Comparison of ENCODE assay signal across 19 cellular contexts in the genomic region with DNA sequence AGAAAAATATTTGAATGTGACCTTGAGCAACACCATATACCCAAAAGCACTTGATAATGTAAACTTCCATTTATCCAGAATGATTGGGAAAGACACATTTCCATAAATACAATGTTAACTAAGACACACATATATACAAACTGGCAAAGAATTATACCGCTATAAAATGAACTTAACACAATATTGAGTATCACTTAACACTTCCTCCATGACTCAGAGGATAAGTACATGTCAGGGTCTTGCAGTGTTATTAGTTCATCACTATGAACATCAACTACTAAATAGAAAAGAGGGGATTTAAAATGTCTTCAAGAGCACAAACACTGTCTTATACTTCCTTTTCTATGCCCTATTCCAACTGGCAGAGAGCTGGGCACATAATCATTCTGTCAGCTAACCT. TPM values are rescaled to one million over a fixed set of nuclear protein-coding genes. Genes with fewer than 3 reads are reported as not detected.
DNase-seq lines count a peak whose midpoint lies in the region; ATAC-seq and TF ChIP-seq lines count a peak whose summit lies in the region.
"Had no signal": no experiment of that assay in that cellular context is flagged by ENCODE, and none has a peak within 500 bp of the region (broad histone marks: within the 10 kb centered on the region; RNA-seq: fewer than 3 reads in every experiment).

No MANE protein-coding gene starts in this region.

- H3K4me1 ChIP-seq in Caco-2: peaks cover 22% of the 10 kb centered on the region

- ATAC-seq in GM21515 (IDR thresholded peaks at IDR 0.05; ENCODE audit: unreplicated experiment): no peak
- ATAC-seq in HG03442 (IDR thresholded peaks at IDR 0.05; ENCODE audit: unreplicated experiment): no peak
- no peak for ATAC-seq in GM19397 (IDR thresholded peaks at IDR 0.05; ENCODE audit: unreplicated experiment)

- peaks cover 43% of the 10 kb centered on the region for H3K4me1 Mint-ChIP-seq in Caco-2 (ENCODE audit: low read depth, unreplicated experiment)

- peak overlapping the region; percentile 26 for H3K27ac Mint-ChIP-seq in Caco-2 (ENCODE audit: unreplicated experiment)
- H3K27ac Mint-ChIP-seq: CD4-positive, alpha-beta T cell had no signal

- H3K4me3 ChIP-seq in Caco-2 (ENCODE audit: low read depth, low read length): no peak overlapping the region
- no peak overlapping the region for H3K4me3 ChIP-seq in astrocyte of the spinal cord (ENCODE audit: low read depth, low read length)
- H3K4me3 ChIP-seq: MG63, PC-9 had no signal

- CTCF ChIA-PET in Caco-2 (lab: Charles Lee): no interaction called here

- no peaks in the 10 kb centered on the region for H3K36me3 ChIP-seq in Caco-2 (ENCODE audit: control insufficient read depth, insufficient read depth, low read length)
- H3K36me3 ChIP-seq: MG63 had no signal

- no peaks in the 10 kb centered on the region for H3K9me3 ChIP-seq in Caco-2
- H3K9me3 ChIP-seq: MG63 had no signal

- intact Hi-C loops in Caco-2 (cut with micrococcal nuclease; ENCODE audit: unreplicated experiment): loop anchor here (5.0 kb wide), 1 partner anchor 56 kb away; no protein-coding TSS in a partner anchor

- no peaks in the 10 kb centered on the region for H3K27me3 ChIP-seq in Caco-2 (replicated peaks; ENCODE audit: control insufficient read depth, insufficient read depth, low read length)
- H3K27me3 ChIP-seq: MG63 had no signal

- peaks cover 45% of the 10 kb centered on the region for H3K36me3 Mint-ChIP-seq in Caco-2 (ENCODE audit: insufficient read depth, unreplicated experiment)

- H3K27me3 Mint-ChIP-seq in Caco-2 (ENCODE audit: insufficient read depth, unreplicated experiment): no peaks in the 10 kb centered on the region
- H3K27me3 Mint-ChIP-seq: CD4-positive, alpha-beta T cell; IgD-negative memory B cell had no signal

- DNase-seq in Caco-2 (no peak), HCEC 1CT (peak; percentile 9), astrocyte of the spinal cord (ENCODE audit: low read depth, low spot score) (peak; percentile 12), iris pigment epithelial cell (ENCODE audit: low read depth) (peak; percentile 43), putamen (ENCODE audit: low spot score) (no peak)
- DNase-seq: CD4-positive, alpha-beta T cell; DMS153; H7; Karpas-422; MG63; NCI-H1105 treated with DMSO at 0.1 percent for 48 hours; NCI-H1694; NCI-H510A treated with DMSO at 0.1 percent for 48 hours; NCI-H774; PC-9 had no signal

- BruUV-seq in Caco-2 (replicated peaks; lab: Mats Ljungman, UMichigan): no TSS peak

- no peak overlapping the region for H3K4me3 Mint-ChIP-seq in Caco-2 (ENCODE audit: unreplicated experiment)
- H3K4me3 Mint-ChIP-seq: CD4-positive, alpha-beta T cell; IgD-negative memory B cell had no signal

- TF ChIP-seq CTCF in Caco-2 (IDR thresholded peaks at IDR 0.05; ENCODE audit: insufficient read depth in 1 of 2, low read depth in 1 of 2, low read length in 1 of 2, severe bottlenecking in 1 of 2, unreplicated experiment in 1 of 2) (no peak), astrocyte of the spinal cord (IDR thresholded peaks at IDR 0.05; ENCODE audit: low read depth, low read length) (no peak)

- H3K9me3 Mint-ChIP-seq in Caco-2 (ENCODE audit: unreplicated experiment): no peaks in the 10 kb centered on the region
- H3K9me3 Mint-ChIP-seq: CD4-positive, alpha-beta T cell; IgD-negative memory B cell had no signal

- POLR2A ChIA-PET in Caco-2 (lab: Charles Lee): no interaction called here

- in situ Hi-C loops in astrocyte of the spinal cord (cut with HindIII; ENCODE audit: low sequenced_read_pairs): no loop called here

RNA-seq across cellular contexts. Expression of gene WDSUB1, which starts 18.6 kb away (rescaled TPM):
- total RNA-seq in Caco-2 (2022): 15.5 and 16.5 TPM in 2 replicates

Comparison
In these comparisons a context has a peak if more than half of its experiments do, and no peak if none do; other contexts are left out.
1. DNase-seq: peak in HCEC 1CT (single experiment), astrocyte of the spinal cord (single experiment) and iris pigment epithelial cell (single experiment); none in Caco-2 (0 of 2) and putamen (single experiment).